ENCODE assay signal across 27 cellular contexts in the genomic region with DNA sequence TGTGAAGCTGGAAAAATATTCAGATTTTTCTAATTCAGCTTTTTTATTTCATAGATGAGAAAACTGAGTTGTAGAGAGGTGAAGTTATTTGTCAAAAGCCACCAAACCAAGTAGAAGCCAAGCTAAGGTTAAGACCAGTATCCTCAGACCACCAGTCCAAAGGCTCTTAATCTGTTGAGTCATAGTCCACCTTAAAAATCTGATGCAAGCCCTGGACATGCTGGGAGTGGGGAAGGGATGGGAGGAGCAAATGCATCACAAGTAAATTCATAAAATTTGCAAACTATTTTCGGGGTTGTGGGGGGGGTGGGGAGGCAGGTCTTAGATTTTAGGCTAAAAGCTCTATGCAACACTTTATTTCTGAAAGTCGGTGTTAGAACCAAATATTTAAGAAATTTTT.
A peak's percentile ranks its signal among the peaks of the same experiment; 100 is the strongest.
DNase-seq lines count a peak whose midpoint lies in the region; ATAC-seq and TF ChIP-seq lines count a peak whose summit lies in the region.
"Had no signal": no experiment of that assay in that cellular context is flagged by ENCODE, and none has a peak within 500 bp of the region (broad histone marks: within the 10 kb centered on the region; RNA-seq: fewer than 3 reads in every experiment).

No MANE protein-coding gene starts in this region.

- peaks cover 5% of the 10 kb centered on the region for H3K27me3 Mint-ChIP-seq in glutamatergic neuron (ENCODE audit: unreplicated experiment)
- H3K27me3 Mint-ChIP-seq: stimulated activated naive CD8-positive, alpha-beta T cell treated with anti-CD3 and anti-CD28 coated beads, Interleukin-15, Interleukin-2, amounts not matched to agents 100 ng/mL and 50 ng/mL, for 24 hours had no signal

- H3K27me3 ChIP-seq in MG63 = no peaks in the 10 kb centered on the region
- H3K27me3 ChIP-seq: adrenal gland, BLaER1, colonic mucosa, tibial artery had no signal

- no peaks in the 10 kb centered on the region for H3K36me3 ChIP-seq in MG63
- H3K36me3 ChIP-seq: adrenal gland, BLaER1, colonic mucosa, tibial artery had no signal

- H3K36me3 Mint-ChIP-seq in glutamatergic neuron (ENCODE audit: unreplicated experiment) = no peaks in the 10 kb centered on the region
- H3K36me3 Mint-ChIP-seq: WTC11 had no signal

- H3K4me3 Mint-ChIP-seq in glutamatergic neuron (ENCODE audit: unreplicated experiment) = no peak overlapping the region
- H3K4me3 Mint-ChIP-seq: nephron; stimulated activated naive CD8-positive, alpha-beta T cell treated with anti-CD3 and anti-CD28 coated beads, Interleukin-15, Interleukin-2, amounts not matched to agents 100 ng/mL and 50 ng/mL, for 24 hours; WTC11 had no signal

- no peaks in the 10 kb centered on the region for H3K9me3 ChIP-seq in MG63
- H3K9me3 ChIP-seq: adrenal gland, BLaER1, colonic mucosa, mucosa of descending colon, tibial artery had no signal

- TF ChIP-seq CTCF in AG10803 (conservative IDR thresholded peaks at IDR 0.05; ENCODE audit: low read length) = no peak
- no peak for TF ChIP-seq CTCF in cardiac fibroblast (IDR thresholded peaks at IDR 0.05; ENCODE audit: low read depth, low read length)
- TF ChIP-seq CTCF in glutamatergic neuron (IDR thresholded peaks at IDR 0.05; ENCODE audit: partially characterized antibody, unreplicated experiment) = no peak

- DNase-seq in AG10803 (ENCODE audit: low read depth) (peak; percentile 25), MG63 (peak; percentile 4), cardiac fibroblast (ENCODE audit: low read depth in 2 of 2) (peak; percentile 38 to 56), glutamatergic neuron (no peak), NCI-H1436 treated with DMSO at 0.1 percent for 48 hours (lab: John Stamatoyannopoulos, UW) (no peak), mesenteric fat pad (ENCODE audit: low spot score) (no peak)
- no peak for DNase-seq in activated effector memory CD4-positive, alpha-beta T cell treated with Interleukin-2 at 50 U/mL for 16 hours
- DNase-seq: activated CD4-positive, alpha-beta T cell treated with anti-CD3 and anti-CD28 coated beads, Interleukin-2, amount 50 U/mL, for 1 hour; activated naive CD4-positive, alpha-beta T cell; activated T-cell treated with anti-CD3 and anti-CD28 coated beads, Interleukin-2, amount 50 U/mL, for 48 hours; adrenal gland; colonic mucosa; DMS79; HCEC 1CT; kidney; mucosa of descending colon; NCI-H1417; NCI-H510A; SHP77 treated with DMSO at 0.1 percent for 48 hours; tibial artery had no signal

- peaks cover 63% of the 10 kb centered on the region for H3K4me1 Mint-ChIP-seq in glutamatergic neuron (ENCODE audit: low read depth, unreplicated experiment)

- H3K27ac Mint-ChIP-seq in glutamatergic neuron (ENCODE audit: unreplicated experiment) = peak overlapping the region; percentile 85
- H3K27ac Mint-ChIP-seq: nephron; stimulated activated naive CD8-positive, alpha-beta T cell treated with anti-CD3 and anti-CD28 coated beads, Interleukin-15, Interleukin-2, amounts not matched to agents 100 ng/mL and 50 ng/mL, for 24 hours; WTC11 had no signal

- H3K4me3 ChIP-seq in AG10803 (ENCODE audit: low read length) = no peak overlapping the region
- no peak overlapping the region for H3K4me3 ChIP-seq in MG63
- H3K4me3 ChIP-seq in cardiac fibroblast (replicated peaks in 1 of 2; ENCODE audit: low read depth in 2 of 2, low read length in 2 of 2) = no peak overlapping the region
- H3K4me3 ChIP-seq: adrenal gland, BLaER1, colonic mucosa, mucosa of descending colon, skin epidermis, tibial artery had no signal

- ATAC-seq in GM21528 (IDR thresholded peaks at IDR 0.05; ENCODE audit: low FRiP score, unreplicated experiment) = no peak
- ATAC-seq: mucosa of descending colon, Panc1, WTC11 had no signal

- peaks cover 7% of the 10 kb centered on the region for H3K9me3 Mint-ChIP-seq in glutamatergic neuron (ENCODE audit: unreplicated experiment)
- H3K9me3 Mint-ChIP-seq: nephron; stimulated activated naive CD8-positive, alpha-beta T cell treated with anti-CD3 and anti-CD28 coated beads, Interleukin-15, Interleukin-2, amounts not matched to agents 100 ng/mL and 50 ng/mL, for 24 hours; WTC11 had no signal

Comparison
In these comparisons a context has a peak if more than half of its experiments do, and no peak if none do; other contexts are left out.
1. DNase-seq: peak in AG10803 (single experiment), MG63 (single experiment) and cardiac fibroblast (2 of 2); none in glutamatergic neuron (single experiment), activated effector memory CD4-positive, alpha-beta T cell treated with Interleukin-2 at 50 U/mL for 16 hours (single experiment), NCI-H1436 treated with DMSO at 0.1 percent for 48 hours (single experiment) and mesenteric fat pad (single experiment).